Comparison of ENCODE assay signal across 24 cellular contexts in genomic region chr15:64478863-64479262, GRCh38. TPM values are rescaled to one million over a fixed set of nuclear protein-coding genes. Genes with fewer than 3 reads are reported as not detected.
DNase-seq lines count a peak whose midpoint lies in the region; ATAC-seq, FAIRE-seq and TF ChIP-seq lines count a peak whose summit lies in the region.
"Had no signal": no experiment of that assay in that cellular context is flagged by ENCODE, and none has a peak within 500 bp of the region (broad histone marks: within the 10 kb centered on the region; RNA-seq: fewer than 3 reads in every experiment).

No MANE protein-coding gene starts in this region.

- no peaks in the 10 kb centered on the region for H3K9me3 Mint-ChIP-seq in activated naive CD8-positive, alpha-beta T cell (ENCODE audit: low read depth)
- no peaks in the 10 kb centered on the region for H3K9me3 Mint-ChIP-seq in activated naive CD8-positive, alpha-beta T cell treated with anti-CD3 and anti-CD28 coated beads, Interleukin-2, amount 50 U/mL, for 24 hours
- H3K9me3 Mint-ChIP-seq: activated CD4-positive, alpha-beta memory T cell treated with anti-CD3 and anti-CD28 coated beads, Interleukin-2, amount 10 ng/mL, durations not matched to agents 7 days and 5 days; brain had no signal

- H3K18ac ChIP-seq in mesendoderm (ENCODE audit: low read length) = no peak overlapping the region

- TF ChIP-seq EP300 in HepG2 (IDR thresholded peaks at IDR 0.05; ENCODE audit: low read depth in 2 of 2, low read length in 2 of 2) (no peak), HepG2 (CRISPR knock-in tag; IDR thresholded peaks at IDR 0.05; ENCODE audit: borderline replicate concordance) (no peak)

- H3K79me2 ChIP-seq in HepG2 (ENCODE audit: insufficient read depth, low read length) (peaks cover 6% of the 10 kb centered on the region), mesendoderm (ENCODE audit: control insufficient read depth, insufficient read depth, low read length) (peaks cover 5% of the 10 kb centered on the region)

- H3K56ac ChIP-seq in mesendoderm (ENCODE audit: low read length) = no peak overlapping the region

- H3K4me3 Mint-ChIP-seq in activated naive CD8-positive, alpha-beta T cell = no peak overlapping the region
- no peak overlapping the region for H3K4me3 Mint-ChIP-seq in activated naive CD8-positive, alpha-beta T cell treated with anti-CD3 and anti-CD28 coated beads, Interleukin-2, amount 50 U/mL, for 24 hours
- H3K4me3 Mint-ChIP-seq: activated CD4-positive, alpha-beta memory T cell treated with anti-CD3 and anti-CD28 coated beads, Interleukin-2, amount 10 ng/mL, durations not matched to agents 7 days and 5 days; brain had no signal

- H3K4me2 ChIP-seq in HepG2 (ENCODE audit: low read depth, low read length) = no peak overlapping the region
- no peak overlapping the region for H3K4me2 ChIP-seq in mesendoderm (ENCODE audit: low read length)

- H3K27ac ChIP-seq in HepG2 (ENCODE audit: extremely low read length, insufficient read depth, low read length) (peak overlapping the region; percentile 36), subcutaneous abdominal adipose tissue (ENCODE audit: low read depth, low read length) (peak overlapping the region; percentile 63), mesendoderm (ENCODE audit: low read depth, low read length) (no peak overlapping the region)
- H3K27ac ChIP-seq: BLaER1 treated with 17β-estradiol and CSF1 and Interleukin-3, amounts not matched to agents 10 nM and 100 nM; suprapubic skin; uterus had no signal

- no peak for FAIRE-seq in HepG2 (lab: Jason Lieb, UNC)
- FAIRE-seq: GM12892 had no signal

- no TSS peak for BruUV-seq in HepG2 (replicated peaks; lab: Mats Ljungman, UMichigan)

- TF ChIP-seq CTCF in HepG2 (CRISPR knock-in tag; IDR thresholded peaks at IDR 0.05) = no peak

- no peak overlapping the region for H4K8ac ChIP-seq in mesendoderm (ENCODE audit: low read depth, low read length)

- TF ChIP-seq POLR2A in HepG2 (IDR thresholded peaks at IDR 0.05; ENCODE audit: insufficient read depth in 1 of 2, low read depth in 2 of 2, low read length in 2 of 2) = no peak

- DNase-seq in activated naive CD8-positive, alpha-beta T cell treated with anti-CD3 and anti-CD28 coated beads, Interleukin-2, amount 50 U/mL, for 24 hours = no peak
- DNase-seq in amniotic epithelial cell (ENCODE audit: low read depth) = peak; percentile 89
- DNase-seq in HepG2 (ENCODE audit: low spot score) = peak; percentile 10
- no peak for DNase-seq in mesendoderm
- no peak for DNase-seq in NCI-H446 treated with DMSO at 0.1 percent for 48 hours (lab: John Stamatoyannopoulos, UW)
- DNase-seq: activated CD4-positive, alpha-beta memory T cell treated with anti-CD3 and anti-CD28 coated beads, Interleukin-2, amount 10 ng/mL, durations not matched to agents 7 days and 5 days; activated CD4-positive, CD25-positive, alpha-beta regulatory T cell treated with anti-CD3 and anti-CD28 coated beads, Interleukin-2, amount 50 U/mL, for 72 hours; activated effector memory CD4-positive, alpha-beta T cell treated with anti-CD3 and anti-CD28 coated beads, Interleukin-2, amount 50 U/mL, for 16 hours; effector memory CD4-positive, alpha-beta T cell; erythroblast; NCI-H2081 treated with DMSO at 0.1 percent for 48 hours; NCI-H510A treated with DMSO at 0.1 percent for 48 hours; NK-92 treated with Interleukin-12 subunit alpha and Interleukin-12 subunit beta, amount 100 ng/mL, for 24 hours; SHP77 treated with DMSO at 0.1 percent for 48 hours; uterus had no signal

- in situ Hi-C loops in HepG2 (cut with HindIII; ENCODE audit: extremely low pct_ligation_motif_present, low pct_unique_long_range_greater_than_20kb) = no loop called here

- H2BK5ac ChIP-seq in mesendoderm (ENCODE audit: low read length) = no peak overlapping the region

- H3K27me3 ChIP-seq in HepG2 (ENCODE audit: control insufficient read depth in 1 of 2, insufficient read depth in 2 of 2, low read length in 2 of 2) (no peaks in the 10 kb centered on the region), subcutaneous abdominal adipose tissue (ENCODE audit: control insufficient read depth in 5 of 5, insufficient read depth in 4 of 5, low read length in 5 of 5) (no peaks in the 10 kb centered on the region), mesendoderm (ENCODE audit: insufficient read depth, low read length, poor library complexity) (no peaks in the 10 kb centered on the region)
- H3K27me3 ChIP-seq: BLaER1 treated with 17β-estradiol and CSF1 and Interleukin-3, amounts not matched to agents 10 nM and 100 nM; suprapubic skin; uterus had no signal

- no peak overlapping the region for H2BK15ac ChIP-seq in mesendoderm (replicated peaks; ENCODE audit: low read depth)

- H3K27ac Mint-ChIP-seq in activated naive CD8-positive, alpha-beta T cell = peak overlapping the region; percentile 14
- no peak overlapping the region for H3K27ac Mint-ChIP-seq in activated naive CD8-positive, alpha-beta T cell treated with anti-CD3 and anti-CD28 coated beads, Interleukin-2, amount 50 U/mL, for 24 hours
- H3K27ac Mint-ChIP-seq: activated CD4-positive, alpha-beta memory T cell treated with anti-CD3 and anti-CD28 coated beads, Interleukin-2, amount 10 ng/mL, durations not matched to agents 7 days and 5 days had no signal

- H2AFZ ChIP-seq in HepG2 (ENCODE audit: low read length) = no peak overlapping the region

- ATAC-seq in activated naive CD8-positive, alpha-beta T cell treated with anti-CD3 and anti-CD28 coated beads, Interleukin-2, amount 50 U/mL, for 24 hours = no peak
- ATAC-seq in HepG2 = no peak
- no peak for ATAC-seq in GM18858 (IDR thresholded peaks at IDR 0.05; ENCODE audit: unreplicated experiment)

- peaks cover 48% of the 10 kb centered on the region for H3K4me1 Mint-ChIP-seq in activated naive CD8-positive, alpha-beta T cell (ENCODE audit: low read depth)
- peaks cover 33% of the 10 kb centered on the region for H3K4me1 Mint-ChIP-seq in activated naive CD8-positive, alpha-beta T cell treated with anti-CD3 and anti-CD28 coated beads, Interleukin-2, amount 50 U/mL, for 24 hours

- H2AK5ac ChIP-seq in mesendoderm (ENCODE audit: low read length) = no peak overlapping the region

- H4K20me1 ChIP-seq in HepG2 (ENCODE audit: insufficient read depth, low read length) = no peaks in the 10 kb centered on the region

- no peak overlapping the region for H3K4me3 ChIP-seq in HepG2 (replicated peaks in 1 of 3; ENCODE audit: insufficient read depth in 1 of 3, low read depth in 2 of 3, low read length in 3 of 3)
- H3K4me3 ChIP-seq in subcutaneous abdominal adipose tissue (ENCODE audit: low read depth in 1 of 5, low read length in 5 of 5) = no peak overlapping the region
- no peak overlapping the region for H3K4me3 ChIP-seq in mesendoderm (ENCODE audit: low read length)
- H3K4me3 ChIP-seq: BLaER1 treated with 17β-estradiol and CSF1 and Interleukin-3, amounts not matched to agents 10 nM and 100 nM; HAP-1; lung; suprapubic skin; uterus had no signal

- peaks cover 6% of the 10 kb centered on the region for H3K36me3 Mint-ChIP-seq in activated naive CD8-positive, alpha-beta T cell
- peaks cover 14% of the 10 kb centered on the region for H3K36me3 Mint-ChIP-seq in activated naive CD8-positive, alpha-beta T cell treated with anti-CD3 and anti-CD28 coated beads, Interleukin-2, amount 50 U/mL, for 24 hours (ENCODE audit: low read depth)

- no peak overlapping the region for H4K5ac ChIP-seq in mesendoderm (ENCODE audit: low read length)

- no peak overlapping the region for H2BK120ac ChIP-seq in mesendoderm (ENCODE audit: low read depth, low read length)

- H3K9ac ChIP-seq in HepG2 (ENCODE audit: insufficient read depth, low read depth, low read length) = no peak overlapping the region
- peak overlapping the region in 1 of 5 donors; percentile 4 for H3K9ac ChIP-seq in subcutaneous abdominal adipose tissue (ENCODE audit: low read length in 5 of 5)
- no peak overlapping the region for H3K9ac ChIP-seq in mesendoderm (ENCODE audit: low read length)

- H3K4ac ChIP-seq in mesendoderm (ENCODE audit: low read depth, low read length) = no peak overlapping the region

- no peaks in the 10 kb centered on the region for H3K27me3 Mint-ChIP-seq in activated naive CD8-positive, alpha-beta T cell
- H3K27me3 Mint-ChIP-seq in activated naive CD8-positive, alpha-beta T cell treated with anti-CD3 and anti-CD28 coated beads, Interleukin-2, amount 50 U/mL, for 24 hours = no peaks in the 10 kb centered on the region
- H3K27me3 Mint-ChIP-seq: activated CD4-positive, alpha-beta memory T cell treated with anti-CD3 and anti-CD28 coated beads, Interleukin-2, amount 10 ng/mL, durations not matched to agents 7 days and 5 days; brain had no signal

- WGBS in HepG2 (ENCODE audit: low lambda C conversion rate) = 36% methylated on average over 1 of the region's 1 CpG
- no CpG with 5 or more reads among the region's 1 CpG for WGBS in mesendoderm (ENCODE audit: extremely low coverage, insufficient coverage, low lambda C conversion rate)

- intact Hi-C loops in HepG2 (cut with micrococcal nuclease; ENCODE audit: unreplicated experiment) = no loop called here

- TF ChIP-seq RAD21 in HepG2 (CRISPR knock-in tag; IDR thresholded peaks at IDR 0.05) = no peak

- H3K9me3 ChIP-seq in HepG2 (ENCODE audit: low read length) (no peaks in the 10 kb centered on the region), subcutaneous abdominal adipose tissue (ENCODE audit: control insufficient read depth in 5 of 5, low read length in 5 of 5) (no peaks in the 10 kb centered on the region)
- H3K9me3 ChIP-seq: BLaER1 treated with 17β-estradiol and CSF1 and Interleukin-3, amounts not matched to agents 10 nM and 100 nM; HAP-1; suprapubic skin; uterus had no signal

- H3K36me3 ChIP-seq in HepG2 (replicated peaks in 1 of 2; ENCODE audit: control insufficient read depth in 1 of 2, insufficient read depth in 2 of 2, low read length in 2 of 2) = no peaks in the 10 kb centered on the region; a peak in 2 of 5 replicates
- peaks cover 0 to 3% (median 0%) of the 10 kb centered on the region in 5 donors for H3K36me3 ChIP-seq in subcutaneous abdominal adipose tissue (ENCODE audit: control insufficient read depth in 5 of 5, insufficient read depth in 5 of 5, low read length in 5 of 5)
- H3K36me3 ChIP-seq in mesendoderm (ENCODE audit: control insufficient read depth, insufficient read depth, low read length) = no peaks in the 10 kb centered on the region
- H3K36me3 ChIP-seq: HAP-1, uterus had no signal

- H3K4me1 ChIP-seq in HepG2 (ENCODE audit: insufficient read depth, low read length) (peaks cover 9% of the 10 kb centered on the region), subcutaneous abdominal adipose tissue (ENCODE audit: control insufficient read depth in 5 of 5, insufficient read depth in 5 of 5, low read length in 5 of 5) (peaks cover 2 to 12% (median 6%) of the 10 kb centered on the region in 5 donors), mesendoderm (ENCODE audit: control insufficient read depth, low read depth, low read length) (no peaks in the 10 kb centered on the region)
- H3K4me1 ChIP-seq: HAP-1, uterus had no signal

- POLR2A ChIA-PET in HepG2 (lab: Yijun Ruan, JAX) = interaction anchor here (0.8 to 1.5 kb wide), 2 partner anchors 10 to 203 kb away, joined by 4 read pairs; no protein-coding TSS in a partner anchor

- no peak overlapping the region for H3K23ac ChIP-seq in mesendoderm (ENCODE audit: low read length)

- CTCF ChIA-PET in HepG2 (lab: Yijun Ruan, JAX; ENCODE audit: low intra/inter-chr PET ratio, low total read pairs) = no interaction called here

- peaks cover 6% of the 10 kb centered on the region for H3K79me1 ChIP-seq in mesendoderm (ENCODE audit: low read length)

RNA-seq across cellular contexts. Expression of gene ZNF609, which starts 18.5 kb away (rescaled TPM):
- total RNA-seq in HepG2 (2016; rRNA removed; fragmentation: Illumina TruSeq; extraction: Trizol) = 8.9 and 9.1 TPM in 2 replicates
- 16.4 and 18.8 TPM in 2 replicates for total RNA-seq in HepG2 (2016; cell fraction: cytosol; rRNA removed; fragmentation: Illumina TruSeq; extraction: Trizol; ENCODE audit: low read depth)
- total RNA-seq in HepG2 (2016; cell fraction: insoluble cytoplasmic fraction; rRNA removed; fragmentation: Illumina TruSeq; extraction: Trizol) = 7.5 and 8.4 TPM in 2 replicates
- 9.1 and 10.8 TPM in 2 replicates for total RNA-seq in HepG2 (2016; cell fraction: membrane; rRNA removed; fragmentation: Illumina TruSeq; extraction: Trizol)
- 9.9 and 12.6 TPM in 2 replicates for total RNA-seq in HepG2 (2016; cell fraction: nucleus; rRNA removed; fragmentation: Illumina TruSeq; extraction: Trizol)
- 9.9 and 11.5 TPM in 2 replicates for polyA plus RNA-seq in HepG2 (2011; rRNA removed)
- polyA plus RNA-seq in HepG2 (2011; cell fraction: cytosol; rRNA removed) = 5.1 and 6.3 TPM in 2 replicates
- 8.3 and 14.7 TPM in 2 replicates for polyA plus RNA-seq in HepG2 (2011; cell fraction: nucleus; rRNA removed)
- 9.7 and 11.3 TPM in 2 replicates for polyA plus RNA-seq in HepG2 (2012)
- polyA plus RNA-seq in HepG2 (2016; cell fraction: cytosol; fragmentation: Illumina TruSeq; extraction: Trizol; ENCODE audit: low read depth) = 0.28 and 0.34 TPM in 2 replicates
- polyA plus RNA-seq in HepG2 (2016; cell fraction: insoluble cytoplasmic fraction; fragmentation: Illumina TruSeq; extraction: Trizol; ENCODE audit: low read depth) = 6.2 and 8.7 TPM in 2 replicates
- polyA plus RNA-seq in HepG2 (2016; cell fraction: membrane; fragmentation: Illumina TruSeq; extraction: Trizol; ENCODE audit: low read depth) = 1.2 and 1.5 TPM in 2 replicates
- 9.8 and 10.0 TPM in 2 replicates for polyA plus RNA-seq in HepG2 (2016; cell fraction: nucleus; fragmentation: Illumina TruSeq; extraction: Trizol; ENCODE audit: insufficient read depth, low read depth)
- 24.6 and 47.4 TPM in 2 replicates for polyA minus RNA-seq in HepG2 (2011; rRNA and poly(A)+ RNA removed; ENCODE audit: low replicate concordance)
- 9.9 and 12.1 TPM in 2 replicates for polyA minus RNA-seq in HepG2 (2011; cell fraction: cytosol; rRNA and poly(A)+ RNA removed)
- polyA minus RNA-seq in HepG2 (2011; cell fraction: nucleus; rRNA and poly(A)+ RNA removed) = 19.3 and 20.1 TPM in 2 replicates
- polyA plus RNA-seq in mesendoderm (2013, experiment 1 of 2) = 22.4 TPM
- 23.3 TPM for polyA plus RNA-seq in mesendoderm (2013, experiment 2 of 2)

Comparison
In these comparisons a context has a peak if more than half of its experiments do, and no peak if none do; other contexts are left out.
1. DNase-seq: peak in amniotic epithelial cell (single experiment) and HepG2 (single experiment); none in activated naive CD8-positive, alpha-beta T cell treated with anti-CD3 and anti-CD28 coated beads, Interleukin-2, amount 50 U/mL, for 24 hours (single experiment), mesendoderm (single experiment) and NCI-H446 treated with DMSO at 0.1 percent for 48 hours (single experiment).